Comparison of ENCODE assay signal across 20 cellular contexts in the genomic region with DNA sequence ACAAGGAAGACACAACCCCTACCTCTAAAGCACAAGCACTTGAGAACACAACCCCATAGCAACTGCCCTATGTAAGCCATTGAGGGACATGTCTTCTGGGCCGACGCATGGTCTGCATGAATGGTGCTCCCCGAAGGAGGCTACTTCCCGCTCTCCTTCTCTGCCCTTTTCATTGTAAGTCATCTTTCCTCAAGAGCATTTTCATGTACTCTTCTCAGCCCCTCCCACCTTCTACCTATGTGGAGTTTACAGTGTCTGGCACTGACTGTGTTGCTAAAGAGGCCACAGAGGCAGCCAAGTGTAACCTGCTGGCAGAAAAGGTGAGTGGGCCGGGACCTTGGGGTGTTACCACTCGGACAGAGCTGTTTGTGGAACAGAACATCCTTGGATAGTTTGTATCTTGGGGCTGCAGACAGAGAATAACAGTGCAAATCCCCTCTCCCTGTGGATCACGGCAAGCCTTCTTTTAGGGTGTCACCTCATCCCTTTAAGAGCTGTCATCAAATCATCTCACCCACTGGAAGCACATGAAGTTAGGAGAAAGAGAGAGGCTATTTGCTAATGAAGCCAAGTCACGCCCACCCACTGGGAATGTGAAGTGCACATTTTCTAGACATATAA. TPM values are rescaled to one million over a fixed set of nuclear protein-coding genes. Genes with fewer than 3 reads are reported as not detected.
"Had no signal": no experiment of that assay in that cellular context is flagged by ENCODE, and none has a peak within 500 bp of the region (broad histone marks: within the 10 kb centered on the region; RNA-seq: fewer than 3 reads in every experiment).

No MANE protein-coding gene starts in this region.

- H3K9me3 ChIP-seq: heart right ventricle, pancreas, psoas muscle, right atrium auricular region, thyroid gland had no signal

- ATAC-seq: activated CD8-positive, alpha-beta T cell treated with anti-CD3 and anti-CD28 coated beads for 36 hours; activated naive CD4-positive, alpha-beta T cell treated with anti-CD3 and anti-CD28 coated beads, Interleukin-2, amount 50 U/mL, for 72 hours; heart right ventricle; pancreas; psoas muscle had no signal

- H3K27me3 ChIP-seq: pancreas, right atrium auricular region, thyroid gland had no signal

- FAIRE-seq: endometrium, pancreas, TTC549 had no signal

- DNase-seq: activated CD4-positive, alpha-beta T cell treated with anti-CD3 and anti-CD28 coated beads, Interleukin-2, amount 10 ng/mL, durations not matched to agents 7 days and 5 days; activated CD4-positive, CD25-positive, alpha-beta regulatory T cell treated with anti-CD3 and anti-CD28 coated beads, Interleukin-2, amount 50 U/mL, for 72 hours; activated CD8-positive, alpha-beta T cell treated with anti-CD3 and anti-CD28 coated beads for 36 hours; aorta; effector CD4-positive, alpha-beta T cell; heart right ventricle; immature natural killer cell; nephron progenitor cell; pancreas; psoas muscle; stimulated activated CD4-positive, alpha-beta T cell treated with anti-CD3 and anti-CD28 coated beads, Interleukin-4, amount 100 ng/mL, for 24 hours; substantia nigra; T-helper 1 cell; WERI-Rb-1 had no signal

- H3K27ac ChIP-seq: heart right ventricle, pancreas, psoas muscle, right atrium auricular region, thyroid gland, WERI-Rb-1 had no signal

- H3K4me1 ChIP-seq: psoas muscle had no signal

- H3K4me3 ChIP-seq: heart right ventricle, psoas muscle, right atrium auricular region, thyroid gland had no signal

- H3K36me3 ChIP-seq: heart right ventricle, pancreas, right atrium auricular region, thyroid gland, WERI-Rb-1 had no signal

RNA-seq across cellular contexts. Expression of a gene that starts 5.6 kb away (rescaled TPM):
- polyA plus RNA-seq: heart right ventricle, immature natural killer cell, psoas muscle had no signal

RNA-seq across cellular contexts. Expression of a gene that starts 21.8 kb away (rescaled TPM):
- polyA plus RNA-seq: adipose tissue, aorta, heart right ventricle, immature natural killer cell, pancreas, psoas muscle had no signal

RNA-seq across cellular contexts. Expression of a gene that starts 47.4 kb away (rescaled TPM):
- polyA plus RNA-seq: adipose tissue, aorta, heart right ventricle, immature natural killer cell, pancreas, psoas muscle had no signal
